Comparison of ENCODE assay signal across 15 cellular contexts in the genomic region with DNA sequence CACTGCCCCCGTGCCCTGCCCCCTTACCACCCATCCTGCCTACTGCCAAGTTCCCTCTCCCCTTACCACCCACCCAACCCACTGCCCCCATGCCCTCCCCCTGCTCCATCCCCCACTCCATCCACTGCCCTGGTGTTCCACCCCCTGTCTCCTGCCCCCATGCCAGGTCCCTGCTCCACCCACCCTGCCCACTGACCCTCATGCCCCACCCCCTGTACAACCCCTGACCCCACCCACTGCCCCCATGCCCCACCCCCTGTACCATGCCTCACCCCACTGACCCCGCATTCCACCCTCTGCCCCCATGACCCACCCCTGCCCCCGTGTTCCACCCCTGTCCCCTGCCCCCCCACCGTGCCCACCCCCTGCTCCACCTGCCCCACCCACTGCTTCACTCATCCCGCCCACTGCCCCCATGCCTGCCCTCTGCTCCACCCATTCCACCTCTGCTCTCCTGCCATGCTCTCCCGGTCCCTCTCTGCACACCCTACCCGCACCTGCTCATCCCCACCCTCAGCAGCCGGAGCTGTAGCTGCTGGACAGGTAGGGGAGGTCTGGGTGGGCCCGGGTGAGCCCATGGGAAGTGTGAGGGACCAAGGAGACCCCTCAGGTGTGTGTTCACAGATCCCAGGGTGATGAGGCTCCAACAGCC.
"Had no signal": no experiment of that assay in that cellular context is flagged by ENCODE, and none has a peak within 500 bp of the region (broad histone marks: within the 10 kb centered on the region; RNA-seq: fewer than 3 reads in every experiment).

No MANE protein-coding gene starts in this region.

- H3K4me2 ChIP-seq: neural progenitor cell had no signal

- H3K27ac ChIP-seq: foreskin keratinocyte, neural progenitor cell, ovary had no signal

- H3K9ac ChIP-seq: neural progenitor cell had no signal

- H2AFZ ChIP-seq: neural progenitor cell had no signal

- DNase-seq: activated CD4-positive, alpha-beta memory T cell treated with anti-CD3 and anti-CD28 coated beads, Interleukin-2, amount 10 ng/mL, durations not matched to agents 7 days and 5 days; activated CD4-positive, alpha-beta T cell treated with anti-CD3 and anti-CD28 coated beads for 4 hours; activated effector memory CD4-positive, alpha-beta T cell treated with Interleukin-2 at 50 U/mL for 16 hours; activated naive CD4-positive, alpha-beta T cell treated with anti-CD3 and anti-CD28 coated beads, Interleukin-2, amount 50 U/mL, for 16 hours; activated T-cell treated with anti-CD3 and anti-CD28 coated beads, Interleukin-2, amount 50 U/mL, for 4 hours; dermis blood vessel endothelial cell; effector memory CD8-positive, alpha-beta T cell; foreskin keratinocyte; naive B cell; ovary; uterus had no signal

- H3K27me3 ChIP-seq: foreskin keratinocyte, neural progenitor cell, ovary, uterus had no signal

- H3K4me1 ChIP-seq: foreskin keratinocyte, neural progenitor cell, uterus had no signal

- FAIRE-seq: astrocyte, bronchial epithelial cell had no signal

- ATAC-seq: activated T-cell treated with anti-CD3 and anti-CD28 coated beads, Interleukin-2, amount 50 U/mL, for 4 hours; foreskin keratinocyte; sciatic nerve had no signal

- H3K36me3 ChIP-seq: neural progenitor cell, ovary, uterus had no signal

- H3K9me3 ChIP-seq: ovary, uterus had no signal

- H3K4me3 ChIP-seq: neural progenitor cell, ovary, uterus had no signal
